In genomic region chr7:72032934-72033333, GRCh38 we compare ENCODE assay signal across 29 cellular contexts.
DNase-seq lines count a peak whose midpoint lies in the region; ATAC-seq and TF ChIP-seq lines count a peak whose summit lies in the region.
"Had no signal": no experiment of that assay in that cellular context is flagged by ENCODE, and none has a peak within 500 bp of the region (broad histone marks: within the 10 kb centered on the region; RNA-seq: fewer than 3 reads in every experiment).

No MANE protein-coding gene starts in this region.

- H3F3A ChIP-seq in MM.1S (ENCODE audit: insufficient read depth, low read length) = no peaks in the 10 kb centered on the region

- H3K27ac ChIP-seq in cingulate gyrus (ENCODE audit: low read depth, low read length) (peak overlapping the region; percentile 2), right cardiac atrium (ENCODE audit: low read length) (peak overlapping the region; percentile 26), MM.1S (ENCODE audit: low read length) (no peak overlapping the region)
- H3K27ac ChIP-seq: brain microvascular endothelial cell, colonic mucosa, ovary, tibial artery had no signal

- H3K27me3 ChIP-seq in right cardiac atrium (ENCODE audit: control insufficient read depth, insufficient read depth) = no peaks in the 10 kb centered on the region
- no peaks in the 10 kb centered on the region for H3K27me3 ChIP-seq in MM.1S (replicated peaks; ENCODE audit: insufficient read depth, low read length)
- H3K27me3 ChIP-seq: brain microvascular endothelial cell, colonic mucosa, ovary, tibial artery had no signal

- H3K9me3 ChIP-seq in right cardiac atrium (ENCODE audit: control insufficient read depth, low read length) (no peaks in the 10 kb centered on the region), MM.1S (replicated peaks; ENCODE audit: insufficient read depth, low read length) (no peaks in the 10 kb centered on the region)
- H3K9me3 ChIP-seq: colonic mucosa, ovary, tibial artery had no signal

- H3K9me3 Mint-ChIP-seq in activated T-helper 17 cell treated with anti-CD3 and anti-CD28 coated beads, Interleukin-2, amount 50 U/mL, for 72 hours = peaks cover 18% of the 10 kb centered on the region

- no peaks in the 10 kb centered on the region for H3K36me3 ChIP-seq in MM.1S (replicated peaks; ENCODE audit: insufficient read depth, low read length)
- H3K36me3 ChIP-seq: brain microvascular endothelial cell, colonic mucosa, ovary, tibial artery had no signal

- H3K4me3 ChIP-seq in right cardiac atrium (ENCODE audit: low read length) = no peak overlapping the region
- H3K4me3 ChIP-seq in MM.1S (ENCODE audit: low read length) = no peak overlapping the region
- H3K4me3 ChIP-seq: colonic mucosa, ovary, tibial artery had no signal

- H3K27ac Mint-ChIP-seq in activated T-helper 17 cell treated with anti-CD3 and anti-CD28 coated beads, Interleukin-2, amount 50 U/mL, for 72 hours = no peak overlapping the region
- H3K27ac Mint-ChIP-seq: activated CD4-positive, alpha-beta T cell treated with anti-CD3 and anti-CD28 coated beads for 36 hours; immature natural killer cell; nephron; T-helper 2 cell treated with Interferon-gamma antibody and Interleukin-4, amounts not matched to agents 5 μg/mL and 100 μg/mL, for 36 hours had no signal

- H3K9me2 ChIP-seq in MM.1S (replicated peaks; ENCODE audit: insufficient read depth, low read length) = no peaks in the 10 kb centered on the region

- peak in 1 of 2 donors; percentile 63 for ATAC-seq in right cardiac atrium
- no peak for ATAC-seq in activated T-helper 17 cell treated with anti-CD3 and anti-CD28 coated beads, Interleukin-2, amount 50 U/mL, for 72 hours (replicated peaks)
- ATAC-seq: activated CD4-positive, alpha-beta T cell treated with anti-CD3 and anti-CD28 coated beads for 36 hours; left lobe of liver had no signal

- no peaks in the 10 kb centered on the region for H3K4me1 Mint-ChIP-seq in activated T-helper 17 cell treated with anti-CD3 and anti-CD28 coated beads, Interleukin-2, amount 50 U/mL, for 72 hours
- H3K4me1 Mint-ChIP-seq: activated CD4-positive, alpha-beta T cell treated with anti-CD3 and anti-CD28 coated beads for 36 hours; immature natural killer cell; nephron had no signal

- H3K4me3 Mint-ChIP-seq in activated T-helper 17 cell treated with anti-CD3 and anti-CD28 coated beads, Interleukin-2, amount 50 U/mL, for 72 hours = no peak overlapping the region
- H3K4me3 Mint-ChIP-seq: activated CD4-positive, alpha-beta T cell treated with anti-CD3 and anti-CD28 coated beads for 36 hours; immature natural killer cell; nephron; T-helper 2 cell treated with Interferon-gamma antibody and Interleukin-4, amounts not matched to agents 5 μg/mL and 100 μg/mL, for 36 hours had no signal

- 24% methylated on average over 1 of the region's 1 CpG for WGBS in right cardiac atrium

- H3K79me2 ChIP-seq in MM.1S (ENCODE audit: low read length) = no peaks in the 10 kb centered on the region

- intact Hi-C loops in right cardiac atrium (cut with DNase I) = no loop called here

- no peak overlapping the region for H2AFZ ChIP-seq in MM.1S (ENCODE audit: low read length)

- in situ Hi-C loops in G401 (cut with HindIII; ENCODE audit: low sequenced_read_pairs) = no loop called here

- H4K20me1 ChIP-seq in MM.1S (ENCODE audit: insufficient read depth, low read length) = no peaks in the 10 kb centered on the region

- H3K9ac ChIP-seq in MM.1S (ENCODE audit: low read length) = no peak overlapping the region

- H3K27me3 Mint-ChIP-seq in activated T-helper 17 cell treated with anti-CD3 and anti-CD28 coated beads, Interleukin-2, amount 50 U/mL, for 72 hours = no peaks in the 10 kb centered on the region
- H3K27me3 Mint-ChIP-seq: activated CD4-positive, alpha-beta T cell treated with anti-CD3 and anti-CD28 coated beads for 36 hours had no signal

- DNase-seq in G401 (ENCODE audit: low spot score) (peak; percentile 90), right cardiac atrium (no peak), retina (peak; percentile 2), MM.1S (no peak), RKO (ENCODE audit: low spot score) (no peak), GM20000 (ENCODE audit: low spot score) (no peak)
- DNase-seq: activated CD4-positive, alpha-beta T cell treated with anti-CD3 and anti-CD28 coated beads for 36 hours; activated gamma-delta T cell; activated T-cell treated with anti-CD3 and anti-CD28 coated beads, Interleukin-2, amount 50 U/mL, for 1 hour; brain microvascular endothelial cell; colonic mucosa; effector memory CD4-positive, alpha-beta T cell; foreskin fibroblast; immature natural killer cell; IMR-90; NCI-H1048; NCI-H1694; NCI-H2171; NCI-H524 treated with DMSO at 0.1 percent for 48 hours; ovary; SHP77; stimulated activated CD4-positive, alpha-beta T cell treated with anti-CD3 and anti-CD28 coated beads, Interleukin-15, amount 100 ng/mL, for 24 hours; stimulated activated naive CD4-positive, alpha-beta T cell treated with Interleukin-2 at 50 U/mL for 16 hours; tibial artery had no signal

- H3K4me1 ChIP-seq in right cardiac atrium (ENCODE audit: control insufficient read depth, insufficient read depth, low read length) (no peaks in the 10 kb centered on the region), MM.1S (ENCODE audit: low read length) (no peaks in the 10 kb centered on the region)
- H3K4me1 ChIP-seq: colonic mucosa, tibial artery had no signal

- no peaks in the 10 kb centered on the region for H3K36me3 Mint-ChIP-seq in activated T-helper 17 cell treated with anti-CD3 and anti-CD28 coated beads, Interleukin-2, amount 50 U/mL, for 72 hours (ENCODE audit: low read depth)
- H3K36me3 Mint-ChIP-seq: immature natural killer cell had no signal

- H3K4me2 ChIP-seq in MM.1S (ENCODE audit: low read depth, low read length) = no peak overlapping the region

- no peak for TF ChIP-seq CTCF in MM.1S (IDR thresholded peaks at IDR 0.05; ENCODE audit: low read length)
- TF ChIP-seq CTCF in GM20000 (IDR thresholded peaks at IDR 0.05; ENCODE audit: extremely low read depth, missing control alignments) = no peak

Comparison
In these comparisons a context has a peak if more than half of its experiments do, and no peak if none do; other contexts are left out.
1. DNase-seq: peak in G401 (single experiment) and retina (single experiment); none in right cardiac atrium (0 of 3), MM.1S (single experiment), RKO (single experiment) and GM20000 (single experiment).